37 cellular contexts compared by ENCODE assay signal in genomic region chr6:166796610-166797009, GRCh38.
"Had no signal": no experiment of that assay in that cellular context is flagged by ENCODE, and none has a peak within 500 bp of the region (broad histone marks: within the 10 kb centered on the region; RNA-seq: fewer than 3 reads in every experiment).

No MANE protein-coding gene starts in this region.

- H3K36me3 ChIP-seq: adrenal gland, cardiac muscle cell, colonic mucosa, esophagus squamous epithelium, gastroesophageal sphincter, WERI-Rb-1 had no signal

- H3K36me3 Mint-ChIP-seq: activated CD8-positive, alpha-beta memory T cell treated with anti-CD3 and anti-CD28 coated beads, Interleukin-2, amount 10 ng/mL, durations not matched to agents 7 days and 5 days; activated naive CD4-positive, alpha-beta T cell treated with anti-CD3 and anti-CD28 coated beads, Interleukin-2, amount 50 U/mL, for 24 hours; activated naive CD8-positive, alpha-beta T cell treated with anti-CD3 and anti-CD28 coated beads for 36 hours had no signal

- H3K9me3 Mint-ChIP-seq: activated B cell treated with CpG ODN at 0.5 μM for 24 hours; activated naive CD4-positive, alpha-beta T cell treated with anti-CD3 and anti-CD28 coated beads for 36 hours; activated naive CD4-positive, alpha-beta T cell treated with anti-CD3 and anti-CD28 coated beads, Interleukin-2, amount 50 U/mL, for 24 hours; activated naive CD8-positive, alpha-beta T cell treated with anti-CD3 and anti-CD28 coated beads for 36 hours; activated naive CD8-positive, alpha-beta T cell treated with anti-CD3 and anti-CD28 coated beads, Interleukin-2, amount 50 U/mL, for 24 hours; activated T-helper 1 cell treated with anti-CD3 and anti-CD28 coated beads, Interleukin-12 subunit alpha, Interleukin-12 subunit beta, Interleukin-2, Interleukin-4 antibody, amounts not matched to agents 30 ng/mL and 10 ng/mL and 1 ng/mL, durations not matched to agents 14 hours and 24 hours and 36 hours; activated T-helper 2 cell treated with anti-CD3 and anti-CD28 coated beads, Interferon-gamma antibody, Interleukin-2, Interleukin-4, amounts not matched to agents 10 μg/mL and 5 μg/mL and 100 μg/mL, durations not matched to agents 14 hours and 24 hours and 36 hours; T-helper 2 cell treated with Interferon-gamma antibody and Interleukin-4, amounts not matched to agents 5 μg/mL and 100 μg/mL, for 36 hours had no signal

- DNase-seq: activated B cell treated with CpG ODN at 0.5 μM for 24 hours; activated CD4-positive, alpha-beta T cell treated with anti-CD3 and anti-CD28 coated beads for 4 hours; activated CD4-positive, alpha-beta T cell treated with anti-CD3 and anti-CD28 coated beads, Interleukin-2, amount 50 U/mL, for 1 hour; activated CD4-positive, alpha-beta T cell treated with anti-CD3 and anti-CD28 coated beads, Interleukin-2, amount 50 U/mL, for 48 hours; activated CD4-positive, CD25-positive, alpha-beta regulatory T cell treated with anti-CD3 and anti-CD28 coated beads, Interleukin-2, amount 50 U/mL, for 72 hours; activated CD8-positive, alpha-beta memory T cell treated with anti-CD3 and anti-CD28 coated beads, Interleukin-2, amount 10 ng/mL, durations not matched to agents 7 days and 5 days; activated CD8-positive, alpha-beta memory T cell treated with anti-CD3 and anti-CD28 coated beads, Interleukin-2, amount 50 U/mL, for 4 hours; activated CD8-positive, alpha-beta T cell treated with anti-CD3 and anti-CD28 coated beads, Interleukin-2, amount 10 ng/mL, durations not matched to agents 7 days and 5 days; activated effector memory CD4-positive, alpha-beta T cell treated with anti-CD3 and anti-CD28 coated beads, Interleukin-2, amount 50 U/mL, for 16 hours; activated naive CD4-positive, alpha-beta T cell treated with anti-CD3 and anti-CD28 coated beads for 36 hours; activated naive CD8-positive, alpha-beta T cell treated with anti-CD3 and anti-CD28 coated beads for 36 hours; activated naive CD8-positive, alpha-beta T cell treated with anti-CD3 and anti-CD28 coated beads, Interleukin-2, amount 50 U/mL, for 24 hours; activated T-cell treated with anti-CD3 and anti-CD28 coated beads, Interleukin-2, amount 50 U/mL, for 1 hour; activated T-cell treated with anti-CD3 and anti-CD28 coated beads, Interleukin-2, amount 50 U/mL, for 48 hours; adrenal gland; amygdala; aorta; body of pancreas; central memory CD4-positive, alpha-beta T cell; cerebellar nuclear complex; colonic mucosa; effector CD8-positive, alpha-beta T cell; esophagus squamous epithelium; foreskin melanocyte; T-helper 1 cell; T-helper 17 cell; T1000; WERI-Rb-1 had no signal

- H3K27ac Mint-ChIP-seq: activated B cell treated with CpG ODN at 0.5 μM for 24 hours; activated CD8-positive, alpha-beta memory T cell treated with anti-CD3 and anti-CD28 coated beads, Interleukin-2, amount 10 ng/mL, durations not matched to agents 7 days and 5 days; activated CD8-positive, alpha-beta T cell treated with anti-CD3 and anti-CD28 coated beads, Interleukin-2, amount 10 ng/mL, durations not matched to agents 7 days and 5 days; activated naive CD4-positive, alpha-beta T cell treated with anti-CD3 and anti-CD28 coated beads for 36 hours; activated naive CD4-positive, alpha-beta T cell treated with anti-CD3 and anti-CD28 coated beads, Interleukin-2, amount 50 U/mL, for 24 hours; activated naive CD8-positive, alpha-beta T cell treated with anti-CD3 and anti-CD28 coated beads for 36 hours; activated naive CD8-positive, alpha-beta T cell treated with anti-CD3 and anti-CD28 coated beads, Interleukin-2, amount 50 U/mL, for 24 hours; activated T-helper 1 cell treated with anti-CD3 and anti-CD28 coated beads, Interleukin-12 subunit alpha, Interleukin-12 subunit beta, Interleukin-2, Interleukin-4 antibody, amounts not matched to agents 30 ng/mL and 10 ng/mL and 1 ng/mL, durations not matched to agents 14 hours and 24 hours and 36 hours; activated T-helper 2 cell treated with anti-CD3 and anti-CD28 coated beads, Interferon-gamma antibody, Interleukin-2, Interleukin-4, amounts not matched to agents 10 μg/mL and 5 μg/mL and 100 μg/mL, durations not matched to agents 14 hours and 24 hours and 36 hours; T-helper 17 cell; T-helper 2 cell treated with Interferon-gamma antibody and Interleukin-4, amounts not matched to agents 5 μg/mL and 100 μg/mL, for 36 hours had no signal

- FAIRE-seq: endometrium, endothelial cell of umbilical vein had no signal

- H3K4me1 Mint-ChIP-seq: activated B cell treated with CpG ODN at 0.5 μM for 24 hours; activated CD8-positive, alpha-beta memory T cell treated with anti-CD3 and anti-CD28 coated beads, Interleukin-2, amount 10 ng/mL, durations not matched to agents 7 days and 5 days; activated naive CD4-positive, alpha-beta T cell treated with anti-CD3 and anti-CD28 coated beads, Interleukin-2, amount 50 U/mL, for 24 hours; activated naive CD8-positive, alpha-beta T cell treated with anti-CD3 and anti-CD28 coated beads for 36 hours; activated naive CD8-positive, alpha-beta T cell treated with anti-CD3 and anti-CD28 coated beads, Interleukin-2, amount 50 U/mL, for 24 hours had no signal

- H3K4me3 ChIP-seq: adrenal gland, body of pancreas, cardiac muscle cell, colonic mucosa, esophagus squamous epithelium, gastroesophageal sphincter had no signal

- H3K27me3 Mint-ChIP-seq: activated B cell treated with CpG ODN at 0.5 μM for 24 hours; activated naive CD4-positive, alpha-beta T cell treated with anti-CD3 and anti-CD28 coated beads, Interleukin-2, amount 50 U/mL, for 24 hours; activated naive CD8-positive, alpha-beta T cell treated with anti-CD3 and anti-CD28 coated beads for 36 hours; T-helper 17 cell had no signal

- ATAC-seq: activated CD8-positive, alpha-beta memory T cell treated with anti-CD3 and anti-CD28 coated beads, Interleukin-2, amount 10 ng/mL, durations not matched to agents 7 days and 5 days; activated CD8-positive, alpha-beta T cell treated with anti-CD3 and anti-CD28 coated beads, Interleukin-2, amount 10 ng/mL, durations not matched to agents 7 days and 5 days; activated naive CD8-positive, alpha-beta T cell treated with anti-CD3 and anti-CD28 coated beads, Interleukin-2, amount 50 U/mL, for 24 hours; body of pancreas; gastroesophageal sphincter; T-helper 17 cell had no signal

- H3K9me3 ChIP-seq: adrenal gland, body of pancreas, colonic mucosa, esophagus squamous epithelium, gastroesophageal sphincter had no signal

- H3K4me1 ChIP-seq: adrenal gland, body of pancreas, colonic mucosa, esophagus squamous epithelium, gastroesophageal sphincter had no signal

- H3K27ac ChIP-seq: adrenal gland, body of pancreas, cardiac muscle cell, colonic mucosa, epithelial cell of prostate, esophagus squamous epithelium, gastroesophageal sphincter, WERI-Rb-1 had no signal

- H3K4me3 Mint-ChIP-seq: activated B cell treated with CpG ODN at 0.5 μM for 24 hours; activated CD8-positive, alpha-beta memory T cell treated with anti-CD3 and anti-CD28 coated beads, Interleukin-2, amount 10 ng/mL, durations not matched to agents 7 days and 5 days; activated CD8-positive, alpha-beta T cell treated with anti-CD3 and anti-CD28 coated beads, Interleukin-2, amount 10 ng/mL, durations not matched to agents 7 days and 5 days; activated naive CD4-positive, alpha-beta T cell treated with anti-CD3 and anti-CD28 coated beads for 36 hours; activated naive CD4-positive, alpha-beta T cell treated with anti-CD3 and anti-CD28 coated beads, Interleukin-2, amount 50 U/mL, for 24 hours; activated naive CD8-positive, alpha-beta T cell treated with anti-CD3 and anti-CD28 coated beads for 36 hours; activated naive CD8-positive, alpha-beta T cell treated with anti-CD3 and anti-CD28 coated beads, Interleukin-2, amount 50 U/mL, for 24 hours; activated T-helper 1 cell treated with anti-CD3 and anti-CD28 coated beads, Interleukin-12 subunit alpha, Interleukin-12 subunit beta, Interleukin-2, Interleukin-4 antibody, amounts not matched to agents 30 ng/mL and 10 ng/mL and 1 ng/mL, durations not matched to agents 14 hours and 24 hours and 36 hours; T-helper 17 cell; T-helper 2 cell treated with Interferon-gamma antibody and Interleukin-4, amounts not matched to agents 5 μg/mL and 100 μg/mL, for 36 hours had no signal

- H3K27me3 ChIP-seq: adrenal gland, body of pancreas, cardiac muscle cell, colonic mucosa, esophagus squamous epithelium, gastroesophageal sphincter had no signal
